Comparison of ENCODE assay signal across 13 cellular contexts in the genomic region with DNA sequence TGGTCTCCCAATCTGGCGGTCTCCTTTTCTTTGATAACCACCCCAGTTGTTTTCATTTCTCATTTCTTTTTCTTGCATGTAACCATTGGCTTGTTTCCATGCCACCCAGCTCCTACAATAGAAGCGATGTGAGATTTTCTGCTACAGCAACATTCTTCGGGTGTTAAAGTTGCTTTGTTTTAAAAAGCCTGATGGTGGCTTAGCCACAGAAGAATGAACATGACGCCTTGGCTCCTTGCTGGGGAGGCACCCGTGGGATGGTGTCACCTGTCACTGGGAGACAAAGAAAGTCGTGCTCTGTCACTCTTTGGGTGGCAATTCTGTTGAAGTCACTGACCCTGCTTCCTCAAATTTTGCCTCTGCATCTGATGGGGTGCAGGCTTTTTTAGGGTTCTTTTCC.
DNase-seq lines count a peak whose midpoint lies in the region; ATAC-seq and FAIRE-seq lines count a peak whose summit lies in the region.
"Had no signal": no experiment of that assay in that cellular context is flagged by ENCODE, and none has a peak within 500 bp of the region (broad histone marks: within the 10 kb centered on the region; RNA-seq: fewer than 3 reads in every experiment).

No MANE protein-coding gene starts in this region.

- no peaks in the 10 kb centered on the region for H3K36me3 ChIP-seq in SJCRH30
- no peaks in the 10 kb centered on the region for H3K36me3 ChIP-seq in esophagus (ENCODE audit: control insufficient read depth in 2 of 2, insufficient read depth in 2 of 2, low read length in 1 of 2)
- no peaks in the 10 kb centered on the region for H3K36me3 ChIP-seq in small intestine (ENCODE audit: control insufficient read depth in 2 of 2, insufficient read depth in 2 of 2, low read length in 2 of 2)
- H3K36me3 ChIP-seq: BLaER1 treated with 17β-estradiol and CSF1 and Interleukin-3, amounts not matched to agents 10 nM and 100 nM had no signal

- no peak for ATAC-seq in HG03520 (IDR thresholded peaks at IDR 0.05; ENCODE audit: unreplicated experiment)
- ATAC-seq: CD8-positive, alpha-beta T cell; HepG2 had no signal

- H3K27me3 ChIP-seq in SJCRH30 (no peaks in the 10 kb centered on the region), esophagus (ENCODE audit: control insufficient read depth in 1 of 2, insufficient read depth in 2 of 2, low read length in 2 of 2) (no peaks in the 10 kb centered on the region), small intestine (ENCODE audit: control insufficient read depth in 2 of 2, insufficient read depth in 2 of 2, low read length in 2 of 2) (no peaks in the 10 kb centered on the region)
- H3K27me3 ChIP-seq: BLaER1 treated with 17β-estradiol and CSF1 and Interleukin-3, amounts not matched to agents 10 nM and 100 nM had no signal

- H3K4me3 ChIP-seq in SJCRH30 (no peak overlapping the region), esophagus (ENCODE audit: low read depth in 1 of 2, low read length in 2 of 2) (no peak overlapping the region), small intestine (ENCODE audit: low read depth in 1 of 2, low read length in 2 of 2) (no peak overlapping the region)
- H3K4me3 ChIP-seq: BLaER1 treated with 17β-estradiol and CSF1 and Interleukin-3, amounts not matched to agents 10 nM and 100 nM had no signal

- H3K4me1 ChIP-seq in SJCRH30 (no peaks in the 10 kb centered on the region), esophagus (ENCODE audit: control insufficient read depth in 2 of 2, insufficient read depth in 2 of 2, low read length in 1 of 2) (no peaks in the 10 kb centered on the region), small intestine (ENCODE audit: control insufficient read depth in 2 of 2, insufficient read depth in 1 of 2, low read depth in 1 of 2, low read length in 1 of 2) (no peaks in the 10 kb centered on the region)

- no peak overlapping the region for H3K27ac ChIP-seq in SJCRH30
- peak overlapping the region; percentile 45 to 65 for H3K27ac ChIP-seq in esophagus (ENCODE audit: low read depth in 2 of 2, low read length in 1 of 2)
- H3K27ac ChIP-seq in small intestine (ENCODE audit: low read depth in 1 of 2, low read length in 1 of 2), result no peak overlapping the region
- H3K27ac ChIP-seq: BLaER1 treated with 17β-estradiol and CSF1 and Interleukin-3, amounts not matched to agents 10 nM and 100 nM had no signal

- no peaks in the 10 kb centered on the region for H3K9me3 ChIP-seq in SJCRH30 (replicated peaks)
- no peaks in the 10 kb centered on the region for H3K9me3 ChIP-seq in esophagus (ENCODE audit: control insufficient read depth in 2 of 2, insufficient read depth in 1 of 2, low read depth in 1 of 2, low read length in 1 of 2)
- H3K9me3 ChIP-seq in small intestine (ENCODE audit: control insufficient read depth, low read depth), result no peaks in the 10 kb centered on the region

- no peak for FAIRE-seq in small intestine (lab: Jason Lieb, UNC)
- FAIRE-seq: H1, HepG2 had no signal

- DNase-seq in SJCRH30, result peak; percentile 3 to 11
- peak; percentile 52 for DNase-seq in left kidney (ENCODE audit: low read depth, low spot score)
- no peak for DNase-seq in midbrain (lab: John Stamatoyannopoulos, UW)
- DNase-seq in small intestine, result no peak
- DNase-seq: Calu3; CD8-positive, alpha-beta T cell; GF-D8; H9 had no signal

- WGBS in esophagus, 2 donors, result 47 to 72% methylated on average over 6 of the region's 6 CpGs
- WGBS in small intestine, 3 donors, result 76 to 84% (median 80%) methylated on average over 6 of the region's 6 CpGs

Comparison
In these comparisons a context has a peak if more than half of its experiments do, and no peak if none do; other contexts are left out.
1. DNase-seq: peak in SJCRH30 (2 of 2) and left kidney (single experiment); none in midbrain (single experiment) and small intestine (single experiment).
2. H3K27ac ChIP-seq: peak in esophagus (2 of 2); none in SJCRH30 (single experiment) and small intestine (0 of 2).